Comparison of ENCODE assay signal across 8 cellular contexts in the genomic region with DNA sequence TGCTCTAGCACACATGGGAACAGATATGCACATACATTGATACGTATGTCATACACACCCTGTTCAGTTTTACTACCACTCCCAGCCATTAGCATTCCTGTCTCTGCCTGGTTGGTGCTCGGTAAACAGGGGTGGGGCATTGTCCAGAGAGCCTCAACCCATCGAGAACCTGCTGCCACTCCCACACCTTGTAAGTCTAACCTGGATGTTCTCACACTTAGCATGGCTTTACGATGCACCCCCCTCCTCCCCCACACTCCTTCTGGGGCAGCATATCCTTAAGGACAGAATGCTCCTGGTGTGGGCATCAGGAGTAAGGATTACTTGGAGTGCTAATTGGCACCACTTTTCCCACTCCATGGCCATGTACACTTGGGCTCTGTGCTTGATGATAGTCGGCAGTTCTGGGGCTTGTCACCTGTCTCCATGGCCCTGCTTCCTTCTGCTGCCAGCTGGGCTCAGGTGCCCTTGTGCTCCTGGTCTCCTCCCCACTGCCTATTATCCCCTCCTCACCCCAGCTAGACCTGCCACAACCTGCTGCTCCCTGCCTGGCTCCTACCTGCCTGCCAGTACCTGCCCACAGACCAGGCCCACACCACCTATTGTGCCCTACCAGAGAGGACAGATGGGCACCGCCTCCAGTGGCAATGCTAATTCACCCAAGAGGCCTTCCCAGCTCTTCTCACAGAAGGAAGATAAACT. TPM values are rescaled to one million over a fixed set of nuclear protein-coding genes. Genes with fewer than 3 reads are reported as not detected.
A peak's percentile ranks its signal among the peaks of the same experiment; 100 is the strongest.
DNase-seq lines count a peak whose midpoint lies in the region; ATAC-seq, FAIRE-seq and TF ChIP-seq lines count a peak whose summit lies in the region.

No MANE protein-coding gene starts in this region.

- H3K9ac ChIP-seq in liver (ENCODE audit: low read depth in 1 of 2, low read length in 2 of 2) = no peak overlapping the region

- peak overlapping the region; percentile 38 for H3K4me3 Mint-ChIP-seq in stimulated activated naive CD8-positive, alpha-beta T cell treated with anti-CD3 and anti-CD28 coated beads, Interleukin-15, Interleukin-2, amounts not matched to agents 100 ng/mL and 50 ng/mL, for 24 hours

- no peak for FAIRE-seq in GM19239 (lab: Jason Lieb, UNC)

- H3K27ac ChIP-seq in WERI-Rb-1 = peak overlapping the region; percentile 1; the same call in 1 of the 2 replicates
- H3K27ac ChIP-seq in liver (ENCODE audit: low read depth in 1 of 2, low read length in 2 of 2) = peak overlapping the region; percentile 36 to 46

- H3K27ac Mint-ChIP-seq in stimulated activated naive CD8-positive, alpha-beta T cell treated with anti-CD3 and anti-CD28 coated beads, Interleukin-15, Interleukin-2, amounts not matched to agents 100 ng/mL and 50 ng/mL, for 24 hours = peak overlapping the region; percentile 7

- no peak for ATAC-seq in stimulated activated naive CD8-positive, alpha-beta T cell treated with anti-CD3 and anti-CD28 coated beads, Interleukin-15, Interleukin-2, amounts not matched to agents 100 U/mL and 50 U/mL, for 24 hours
- no peak for ATAC-seq in HG02798 (IDR thresholded peaks at IDR 0.05; ENCODE audit: poor library complexity, unreplicated experiment)

- H3K9me3 Mint-ChIP-seq in stimulated activated naive CD8-positive, alpha-beta T cell treated with anti-CD3 and anti-CD28 coated beads, Interleukin-15, Interleukin-2, amounts not matched to agents 100 ng/mL and 50 ng/mL, for 24 hours = no peaks in the 10 kb centered on the region

- peaks cover 58% of the 10 kb centered on the region for H3K36me3 ChIP-seq in WERI-Rb-1
- H3K36me3 ChIP-seq in liver (ENCODE audit: control insufficient read depth in 4 of 4, insufficient read depth in 3 of 4, low read depth in 1 of 4, low read length in 3 of 4) = peaks cover 0 to 6% (median 3%) of the 10 kb centered on the region in 4 donors

- H3K4me3 ChIP-seq in WERI-Rb-1 (ENCODE audit: low read depth, low read length) = no peak overlapping the region
- H3K4me3 ChIP-seq in liver (ENCODE audit: low read depth in 1 of 3, low read length in 3 of 3) = no peak overlapping the region

- H3K4me1 ChIP-seq in liver (ENCODE audit: control insufficient read depth in 4 of 4, insufficient read depth in 4 of 4, low read length in 3 of 4) = peaks cover 18 to 44% (median 32%) of the 10 kb centered on the region in 4 donors

- H3K9me3 ChIP-seq in WERI-Rb-1 (ENCODE audit: severe bottlenecking) = no peaks in the 10 kb centered on the region
- no peaks in the 10 kb centered on the region for H3K9me3 ChIP-seq in liver (ENCODE audit: control insufficient read depth in 4 of 4, low read length in 3 of 4)

- no peaks in the 10 kb centered on the region for H3K27me3 Mint-ChIP-seq in stimulated activated naive CD8-positive, alpha-beta T cell treated with anti-CD3 and anti-CD28 coated beads, Interleukin-15, Interleukin-2, amounts not matched to agents 100 ng/mL and 50 ng/mL, for 24 hours

- H3K27me3 ChIP-seq in WERI-Rb-1 (ENCODE audit: insufficient read depth, low read depth, severe bottlenecking) (no peaks in the 10 kb centered on the region), liver (ENCODE audit: control insufficient read depth in 4 of 4, insufficient read depth in 4 of 4, low read length in 3 of 4) (no peaks in the 10 kb centered on the region)

- peaks cover 11% of the 10 kb centered on the region for H3K4me1 Mint-ChIP-seq in stimulated activated naive CD8-positive, alpha-beta T cell treated with anti-CD3 and anti-CD28 coated beads, Interleukin-15, Interleukin-2, amounts not matched to agents 100 ng/mL and 50 ng/mL, for 24 hours (ENCODE audit: low read depth)

- 84% methylated on average over 6 of the region's 6 CpGs for WGBS in liver

- no peak for DNase-seq in stimulated activated naive CD8-positive, alpha-beta T cell treated with anti-CD3 and anti-CD28 coated beads, Interleukin-15, Interleukin-2, amounts not matched to agents 100 U/mL and 50 U/mL, for 24 hours
- DNase-seq in WERI-Rb-1 = no peak
- no peak for DNase-seq in GM19239 (ENCODE audit: insufficient read length, low spot score)
- no peak for DNase-seq in occipital lobe (lab: John Stamatoyannopoulos, UW)
- no peak for DNase-seq in NCI-H1092 treated with DMSO at 0.1 percent for 48 hours (lab: John Stamatoyannopoulos, UW)

- TF ChIP-seq RAD21 in liver (IDR thresholded peaks at IDR 0.05) = no peak

- H3K36me3 Mint-ChIP-seq in stimulated activated naive CD8-positive, alpha-beta T cell treated with anti-CD3 and anti-CD28 coated beads, Interleukin-15, Interleukin-2, amounts not matched to agents 100 ng/mL and 50 ng/mL, for 24 hours (ENCODE audit: low read depth) = peaks cover 25% of the 10 kb centered on the region

- no peak for TF ChIP-seq CTCF in WERI-Rb-1 (IDR thresholded peaks at IDR 0.05; ENCODE audit: low read depth, low read length)
- TF ChIP-seq CTCF in liver (IDR thresholded peaks at IDR 0.05; ENCODE audit: low read depth, low read length, missing input control) = no peak

TF ChIP-seq in liver, 16 proteins besides CTCF, POLR2A, EP300 and RAD21:
- no peak for TF ChIP-seq GABPA (IDR thresholded peaks at IDR 0.05 in 1 of 2, conservative IDR thresholded peaks at IDR 0.05 in 1 of 2)
- TF ChIP-seq FOXA2 (IDR thresholded peaks at IDR 0.05) = no peak
- TF ChIP-seq YY1 (IDR thresholded peaks at IDR 0.05) = no peak
- TF ChIP-seq HNF4A (conservative IDR thresholded peaks at IDR 0.05) = no peak
- no peak for TF ChIP-seq HNF4G (IDR thresholded peaks at IDR 0.05)
- TF ChIP-seq, protein P1, sequence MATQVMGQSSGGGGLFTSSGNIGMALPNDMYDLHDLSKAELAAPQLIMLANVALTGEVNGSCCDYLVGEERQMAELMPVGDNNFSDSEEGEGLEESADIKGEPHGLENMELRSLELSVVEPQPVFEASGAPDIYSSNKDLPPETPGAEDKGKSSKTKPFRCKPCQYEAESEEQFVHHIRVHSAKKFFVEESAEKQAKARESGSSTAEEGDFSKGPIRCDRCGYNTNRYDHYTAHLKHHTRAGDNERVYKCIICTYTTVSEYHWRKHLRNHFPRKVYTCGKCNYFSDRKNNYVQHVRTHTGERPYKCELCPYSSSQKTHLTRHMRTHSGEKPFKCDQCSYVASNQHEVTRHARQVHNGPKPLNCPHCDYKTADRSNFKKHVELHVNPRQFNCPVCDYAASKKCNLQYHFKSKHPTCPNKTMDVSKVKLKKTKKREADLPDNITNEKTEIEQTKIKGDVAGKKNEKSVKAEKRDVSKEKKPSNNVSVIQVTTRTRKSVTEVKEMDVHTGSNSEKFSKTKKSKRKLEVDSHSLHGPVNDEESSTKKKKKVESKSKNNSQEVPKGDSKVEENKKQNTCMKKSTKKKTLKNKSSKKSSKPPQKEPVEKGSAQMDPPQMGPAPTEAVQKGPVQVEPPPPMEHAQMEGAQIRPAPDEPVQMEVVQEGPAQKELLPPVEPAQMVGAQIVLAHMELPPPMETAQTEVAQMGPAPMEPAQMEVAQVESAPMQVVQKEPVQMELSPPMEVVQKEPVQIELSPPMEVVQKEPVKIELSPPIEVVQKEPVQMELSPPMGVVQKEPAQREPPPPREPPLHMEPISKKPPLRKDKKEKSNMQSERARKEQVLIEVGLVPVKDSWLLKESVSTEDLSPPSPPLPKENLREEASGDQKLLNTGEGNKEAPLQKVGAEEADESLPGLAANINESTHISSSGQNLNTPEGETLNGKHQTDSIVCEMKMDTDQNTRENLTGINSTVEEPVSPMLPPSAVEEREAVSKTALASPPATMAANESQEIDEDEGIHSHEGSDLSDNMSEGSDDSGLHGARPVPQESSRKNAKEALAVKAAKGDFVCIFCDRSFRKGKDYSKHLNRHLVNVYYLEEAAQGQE (IDR thresholded peaks at IDR 0.05) = no peak
- TF ChIP-seq, protein P2, sequence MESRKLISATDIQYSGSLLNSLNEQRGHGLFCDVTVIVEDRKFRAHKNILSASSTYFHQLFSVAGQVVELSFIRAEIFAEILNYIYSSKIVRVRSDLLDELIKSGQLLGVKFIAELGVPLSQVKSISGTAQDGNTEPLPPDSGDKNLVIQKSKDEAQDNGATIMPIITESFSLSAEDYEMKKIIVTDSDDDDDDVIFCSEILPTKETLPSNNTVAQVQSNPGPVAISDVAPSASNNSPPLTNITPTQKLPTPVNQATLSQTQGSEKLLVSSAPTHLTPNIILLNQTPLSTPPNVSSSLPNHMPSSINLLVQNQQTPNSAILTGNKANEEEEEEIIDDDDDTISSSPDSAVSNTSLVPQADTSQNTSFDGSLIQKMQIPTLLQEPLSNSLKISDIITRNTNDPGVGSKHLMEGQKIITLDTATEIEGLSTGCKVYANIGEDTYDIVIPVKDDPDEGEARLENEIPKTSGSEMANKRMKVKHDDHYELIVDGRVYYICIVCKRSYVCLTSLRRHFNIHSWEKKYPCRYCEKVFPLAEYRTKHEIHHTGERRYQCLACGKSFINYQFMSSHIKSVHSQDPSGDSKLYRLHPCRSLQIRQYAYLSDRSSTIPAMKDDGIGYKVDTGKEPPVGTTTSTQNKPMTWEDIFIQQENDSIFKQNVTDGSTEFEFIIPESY (IDR thresholded peaks at IDR 0.05) = no peak

RNA-seq across cellular contexts. Expression of a gene that starts 0.7 kb away (rescaled TPM):
- 1 to 10 TPM; 1.9 to 3.2 TPM for total RNA-seq in liver
- under 1 TPM; 0.82 to 0.98 TPM for polyA plus RNA-seq in liver
- total RNA-seq in occipital lobe = 17.0 TPM

RNA-seq across cellular contexts. Expression of a gene that starts 36.2 kb away (rescaled TPM):
- total RNA-seq in liver (10 to 100 TPM; 17.1 to 17.9 TPM), occipital lobe (43.8 TPM)
- polyA plus RNA-seq in liver = 10 to 100 TPM; 11.4 to 12.9 TPM

RNA-seq across cellular contexts. Expression of a gene that starts 42.5 kb away (rescaled TPM):
- total RNA-seq in liver (1 to 10 TPM; 4.9 to 5.6 TPM), occipital lobe (8.0 TPM)
- polyA plus RNA-seq in liver = 1 to 10 TPM; 4.4 to 5.6 TPM

RNA-seq across cellular contexts. Expression of a gene that starts 54.8 kb away (rescaled TPM):
- 10 to 100 TPM; 24.0 to 43.7 TPM for total RNA-seq in liver
- 10 to 100 TPM in 1 of 2 donors, 1 to 10 TPM in 1; 7.9 to 23.1 TPM for polyA plus RNA-seq in liver
- 89.2 TPM for total RNA-seq in occipital lobe
